In the genomic region with DNA sequence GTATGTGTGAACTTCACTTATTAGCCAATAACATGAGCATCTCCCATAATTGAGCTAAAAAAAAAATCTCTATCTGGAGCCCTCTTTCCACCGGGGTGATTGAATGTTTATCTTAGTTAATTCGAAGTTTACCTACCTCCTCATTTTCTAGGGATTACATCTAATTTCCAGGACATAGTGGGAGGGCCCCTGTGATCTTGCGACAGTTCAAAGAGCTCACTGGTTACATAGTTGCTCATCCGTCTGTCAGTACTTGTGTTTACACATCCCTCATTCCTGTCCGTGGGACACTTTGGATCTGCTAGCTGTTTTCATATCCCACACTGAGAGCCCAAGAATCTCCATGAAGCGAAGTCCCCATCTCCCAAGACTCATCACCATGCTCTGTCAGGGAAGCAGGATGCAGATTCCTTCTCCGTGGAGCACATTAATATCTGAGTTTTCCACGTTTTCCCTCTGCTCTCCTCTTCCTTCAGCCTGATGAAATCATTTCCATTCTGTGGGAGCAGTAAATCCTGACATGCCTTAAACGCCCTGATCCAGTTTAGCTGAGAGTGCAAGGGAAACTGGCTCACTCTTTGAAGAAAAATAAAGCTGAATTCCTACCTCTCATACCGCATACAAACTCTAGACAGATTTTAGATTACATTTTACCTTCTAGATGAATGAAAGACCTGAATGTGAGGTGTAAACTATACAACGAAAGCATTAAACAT, we compare ENCODE assay signal across 4 cellular contexts.
A peak's percentile ranks its signal among the peaks of the same experiment; 100 is the strongest.
TF ChIP-seq lines count a peak whose summit lies in the region.

No MANE protein-coding gene starts in this region.

TF ChIP-seq in IMR-90, 13 proteins besides CTCF, POLR2A, EP300 and RAD21:
- TF ChIP-seq MAFK (IDR thresholded peaks at IDR 0.05; ENCODE audit: low read depth, low read length): no peak
- TF ChIP-seq, protein P1, sequence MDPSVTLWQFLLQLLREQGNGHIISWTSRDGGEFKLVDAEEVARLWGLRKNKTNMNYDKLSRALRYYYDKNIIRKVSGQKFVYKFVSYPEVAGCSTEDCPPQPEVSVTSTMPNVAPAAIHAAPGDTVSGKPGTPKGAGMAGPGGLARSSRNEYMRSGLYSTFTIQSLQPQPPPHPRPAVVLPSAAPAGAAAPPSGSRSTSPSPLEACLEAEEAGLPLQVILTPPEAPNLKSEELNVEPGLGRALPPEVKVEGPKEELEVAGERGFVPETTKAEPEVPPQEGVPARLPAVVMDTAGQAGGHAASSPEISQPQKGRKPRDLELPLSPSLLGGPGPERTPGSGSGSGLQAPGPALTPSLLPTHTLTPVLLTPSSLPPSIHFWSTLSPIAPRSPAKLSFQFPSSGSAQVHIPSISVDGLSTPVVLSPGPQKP (IDR thresholded peaks at IDR 0.05; ENCODE audit: borderline replicate concordance, low read depth, low read length): no peak
- TF ChIP-seq RFX5 (IDR thresholded peaks at IDR 0.05; ENCODE audit: low read depth, low read length): no peak
- TF ChIP-seq FOS (IDR thresholded peaks at IDR 0.05; ENCODE audit: low read depth, low read length): no peak
- TF ChIP-seq BHLHE40 (IDR thresholded peaks at IDR 0.05; ENCODE audit: low read depth, low read length): no peak
- TF ChIP-seq, protein P2, sequence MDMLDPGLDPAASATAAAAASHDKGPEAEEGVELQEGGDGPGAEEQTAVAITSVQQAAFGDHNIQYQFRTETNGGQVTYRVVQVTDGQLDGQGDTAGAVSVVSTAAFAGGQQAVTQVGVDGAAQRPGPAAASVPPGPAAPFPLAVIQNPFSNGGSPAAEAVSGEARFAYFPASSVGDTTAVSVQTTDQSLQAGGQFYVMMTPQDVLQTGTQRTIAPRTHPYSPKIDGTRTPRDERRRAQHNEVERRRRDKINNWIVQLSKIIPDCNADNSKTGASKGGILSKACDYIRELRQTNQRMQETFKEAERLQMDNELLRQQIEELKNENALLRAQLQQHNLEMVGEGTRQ (IDR thresholded peaks at IDR 0.05; ENCODE audit: low read depth, low read length): no peak
- no peak for TF ChIP-seq MAZ (IDR thresholded peaks at IDR 0.05; ENCODE audit: borderline replicate concordance, low read depth, low read length)
- TF ChIP-seq SMC3 (IDR thresholded peaks at IDR 0.05; ENCODE audit: low read depth, low read length): no peak

TF ChIP-seq in H1, 55 proteins besides CTCF, POLR2A, EP300 and RAD21:
- TF ChIP-seq KDM5A (IDR thresholded peaks at IDR 0.05; ENCODE audit: low read length): no peak
- no peak for TF ChIP-seq SRF (IDR thresholded peaks at IDR 0.05; ENCODE audit: low read depth, low read length)
- TF ChIP-seq YY1 (IDR thresholded peaks at IDR 0.05; ENCODE audit: low read depth, low read length): no peak
- TF ChIP-seq TAF7 (optimal IDR thresholded peaks at IDR 0.05; ENCODE audit: borderline replicate concordance, low read depth, low read length): no peak
- TF ChIP-seq ZNF274 (IDR thresholded peaks at IDR 0.05; ENCODE audit: borderline replicate concordance, extremely low read depth, low read length): no peak
- no peak for TF ChIP-seq SAP30 (IDR thresholded peaks at IDR 0.05; ENCODE audit: insufficient read depth, insufficient replicate concordance, low read length)
- TF ChIP-seq BACH1 (IDR thresholded peaks at IDR 0.05; ENCODE audit: low read length): no peak
- no peak for TF ChIP-seq EGR1 (IDR thresholded peaks at IDR 0.05; ENCODE audit: borderline replicate concordance, low read depth, low read length)
- no peak for TF ChIP-seq RNF2 (IDR thresholded peaks at IDR 0.05; ENCODE audit: borderline replicate concordance, low read depth, low read length, missing control alignments, poor library complexity, severe bottlenecking)
- no peak for TF ChIP-seq SIX5 (IDR thresholded peaks at IDR 0.05; ENCODE audit: low read depth, low read length)
- TF ChIP-seq CTBP2 (IDR thresholded peaks at IDR 0.05; ENCODE audit: borderline replicate concordance, insufficient read depth, insufficient read length, low read length): no peak
- no peak for TF ChIP-seq TAF1 (IDR thresholded peaks at IDR 0.05; ENCODE audit: low read depth, low read length)
- no peak for TF ChIP-seq JUN (IDR thresholded peaks at IDR 0.05; ENCODE audit: low read depth, low read length)
- TF ChIP-seq TEAD4 (IDR thresholded peaks at IDR 0.05; ENCODE audit: low read depth, low read length): no peak
- TF ChIP-seq CBX8 (IDR thresholded peaks at IDR 0.05; ENCODE audit: borderline replicate concordance, low read depth, low read length): no peak
- TF ChIP-seq JUND (IDR thresholded peaks at IDR 0.05; ENCODE audit: low read length): no peak
- TF ChIP-seq KDM1A (IDR thresholded peaks at IDR 0.05; ENCODE audit: borderline replicate concordance, low read length): no peak

TF ChIP-seq in HepG2, 621 proteins besides CTCF, POLR2A, EP300 and RAD21 (continues in another document):
- TF ChIP-seq ZNF709 (CRISPR knock-in tag; IDR thresholded peaks at IDR 0.05): no peak
- TF ChIP-seq, protein P3, sequence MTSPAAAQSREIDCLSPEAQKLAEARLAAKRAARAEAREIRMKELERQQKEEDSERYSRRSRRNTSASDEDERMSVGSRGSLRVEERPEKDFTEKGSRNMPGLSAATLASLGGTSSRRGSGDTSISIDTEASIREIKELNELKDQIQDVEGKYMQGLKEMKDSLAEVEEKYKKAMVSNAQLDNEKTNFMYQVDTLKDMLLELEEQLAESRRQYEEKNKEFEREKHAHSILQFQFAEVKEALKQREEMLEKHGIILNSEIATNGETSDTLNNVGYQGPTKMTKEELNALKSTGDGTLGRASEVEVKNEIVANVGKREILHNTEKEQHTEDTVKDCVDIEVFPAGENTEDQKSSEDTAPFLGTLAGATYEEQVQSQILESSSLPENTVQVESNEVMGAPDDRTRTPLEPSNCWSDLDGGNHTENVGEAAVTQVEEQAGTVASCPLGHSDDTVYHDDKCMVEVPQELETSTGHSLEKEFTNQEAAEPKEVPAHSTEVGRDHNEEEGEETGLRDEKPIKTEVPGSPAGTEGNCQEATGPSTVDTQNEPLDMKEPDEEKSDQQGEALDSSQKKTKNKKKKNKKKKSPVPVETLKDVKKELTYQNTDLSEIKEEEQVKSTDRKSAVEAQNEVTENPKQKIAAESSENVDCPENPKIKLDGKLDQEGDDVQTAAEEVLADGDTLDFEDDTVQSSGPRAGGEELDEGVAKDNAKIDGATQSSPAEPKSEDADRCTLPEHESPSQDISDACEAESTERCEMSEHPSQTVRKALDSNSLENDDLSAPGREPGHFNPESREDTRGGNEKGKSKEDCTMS (CRISPR knock-in tag; conservative IDR thresholded peaks at IDR 0.05): no peak
- no peak for TF ChIP-seq AGO2 (optimal IDR thresholded peaks at IDR 0.05; ENCODE audit: low read depth, low read length)
- no peak for TF ChIP-seq KLF9 (CRISPR knock-in tag; IDR thresholded peaks at IDR 0.05; ENCODE audit: low read depth)
- TF ChIP-seq CREM (IDR thresholded peaks at IDR 0.05): peak; percentile 65
- no peak for TF ChIP-seq CREM (CRISPR knock-in tag; IDR thresholded peaks at IDR 0.05)
- TF ChIP-seq SNAI1 (CRISPR knock-in tag; IDR thresholded peaks at IDR 0.05; ENCODE audit: borderline replicate concordance): no peak
- peak; percentile 52; the same call in 1 of the 2 replicates for TF ChIP-seq PHF21A (CRISPR knock-in tag; IDR thresholded peaks at IDR 0.05)
- TF ChIP-seq, protein P4, sequence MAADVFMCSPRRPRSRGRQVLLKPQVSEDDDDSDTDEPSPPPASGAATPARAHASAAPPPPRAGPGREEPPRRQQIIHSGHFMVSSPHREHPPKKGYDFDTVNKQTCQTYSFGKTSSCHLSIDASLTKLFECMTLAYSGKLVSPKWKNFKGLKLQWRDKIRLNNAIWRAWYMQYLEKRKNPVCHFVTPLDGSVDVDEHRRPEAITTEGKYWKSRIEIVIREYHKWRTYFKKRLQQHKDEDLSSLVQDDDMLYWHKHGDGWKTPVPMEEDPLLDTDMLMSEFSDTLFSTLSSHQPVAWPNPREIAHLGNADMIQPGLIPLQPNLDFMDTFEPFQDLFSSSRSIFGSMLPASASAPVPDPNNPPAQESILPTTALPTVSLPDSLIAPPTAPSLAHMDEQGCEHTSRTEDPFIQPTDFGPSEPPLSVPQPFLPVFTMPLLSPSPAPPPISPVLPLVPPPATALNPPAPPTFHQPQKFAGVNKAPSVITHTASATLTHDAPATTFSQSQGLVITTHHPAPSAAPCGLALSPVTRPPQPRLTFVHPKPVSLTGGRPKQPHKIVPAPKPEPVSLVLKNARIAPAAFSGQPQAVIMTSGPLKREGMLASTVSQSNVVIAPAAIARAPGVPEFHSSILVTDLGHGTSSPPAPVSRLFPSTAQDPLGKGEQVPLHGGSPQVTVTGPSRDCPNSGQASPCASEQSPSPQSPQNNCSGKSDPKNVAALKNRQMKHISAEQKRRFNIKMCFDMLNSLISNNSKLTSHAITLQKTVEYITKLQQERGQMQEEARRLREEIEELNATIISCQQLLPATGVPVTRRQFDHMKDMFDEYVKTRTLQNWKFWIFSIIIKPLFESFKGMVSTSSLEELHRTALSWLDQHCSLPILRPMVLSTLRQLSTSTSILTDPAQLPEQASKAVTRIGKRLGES (CRISPR knock-in tag; IDR thresholded peaks at IDR 0.05; ENCODE audit: borderline replicate concordance): no peak
- TF ChIP-seq, protein P5, sequence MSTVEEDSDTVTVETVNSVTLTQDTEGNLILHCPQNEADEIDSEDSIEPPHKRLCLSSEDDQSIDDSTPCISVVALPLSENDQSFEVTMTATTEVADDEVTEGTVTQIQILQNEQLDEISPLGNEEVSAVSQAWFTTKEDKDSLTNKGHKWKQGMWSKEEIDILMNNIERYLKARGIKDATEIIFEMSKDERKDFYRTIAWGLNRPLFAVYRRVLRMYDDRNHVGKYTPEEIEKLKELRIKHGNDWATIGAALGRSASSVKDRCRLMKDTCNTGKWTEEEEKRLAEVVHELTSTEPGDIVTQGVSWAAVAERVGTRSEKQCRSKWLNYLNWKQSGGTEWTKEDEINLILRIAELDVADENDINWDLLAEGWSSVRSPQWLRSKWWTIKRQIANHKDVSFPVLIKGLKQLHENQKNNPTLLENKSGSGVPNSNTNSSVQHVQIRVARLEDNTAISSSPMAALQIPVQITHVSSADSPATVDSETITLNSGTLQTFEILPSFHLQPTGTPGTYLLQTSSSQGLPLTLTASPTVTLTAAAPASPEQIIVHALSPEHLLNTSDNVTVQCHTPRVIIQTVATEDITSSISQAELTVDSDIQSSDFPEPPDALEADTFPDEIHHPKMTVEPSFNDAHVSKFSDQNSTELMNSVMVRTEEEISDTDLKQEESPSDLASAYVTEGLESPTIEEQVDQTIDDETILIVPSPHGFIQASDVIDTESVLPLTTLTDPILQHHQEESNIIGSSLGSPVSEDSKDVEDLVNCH (CRISPR knock-in tag; IDR thresholded peaks at IDR 0.05): no peak
- no peak for TF ChIP-seq SALL2 (CRISPR knock-in tag; IDR thresholded peaks at IDR 0.05)
- no peak for TF ChIP-seq KMT2A (CRISPR knock-in tag; IDR thresholded peaks at IDR 0.05)

TF ChIP-seq in SK-N-SH treated with all-trans-retinoic acid at 6 μM for 48 hours, 23 proteins besides CTCF, POLR2A, EP300 and RAD21 (continues in another document):
- TF ChIP-seq, protein P6, sequence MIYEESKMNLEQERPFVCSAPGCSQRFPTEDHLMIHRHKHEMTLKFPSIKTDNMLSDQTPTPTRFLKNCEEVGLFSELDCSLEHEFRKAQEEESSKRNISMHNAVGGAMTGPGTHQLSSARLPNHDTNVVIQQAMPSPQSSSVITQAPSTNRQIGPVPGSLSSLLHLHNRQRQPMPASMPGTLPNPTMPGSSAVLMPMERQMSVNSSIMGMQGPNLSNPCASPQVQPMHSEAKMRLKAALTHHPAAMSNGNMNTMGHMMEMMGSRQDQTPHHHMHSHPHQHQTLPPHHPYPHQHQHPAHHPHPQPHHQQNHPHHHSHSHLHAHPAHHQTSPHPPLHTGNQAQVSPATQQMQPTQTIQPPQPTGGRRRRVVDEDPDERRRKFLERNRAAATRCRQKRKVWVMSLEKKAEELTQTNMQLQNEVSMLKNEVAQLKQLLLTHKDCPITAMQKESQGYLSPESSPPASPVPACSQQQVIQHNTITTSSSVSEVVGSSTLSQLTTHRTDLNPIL (CRISPR knock-in tag; IDR thresholded peaks at IDR 0.05; ENCODE audit: low read depth): no peak
- no peak for TF ChIP-seq ZFP3 (CRISPR knock-in tag; IDR thresholded peaks at IDR 0.05)
- TF ChIP-seq ARNTL (CRISPR knock-in tag; IDR thresholded peaks at IDR 0.05; ENCODE audit: borderline replicate concordance, low read depth): no peak
- no peak for TF ChIP-seq ESRRG (CRISPR knock-in tag; IDR thresholded peaks at IDR 0.05)
- TF ChIP-seq OSR1 (CRISPR knock-in tag; IDR thresholded peaks at IDR 0.05): no peak
- TF ChIP-seq CSDC2 (CRISPR knock-in tag; IDR thresholded peaks at IDR 0.05): no peak
- no peak for TF ChIP-seq TOX (CRISPR knock-in tag; IDR thresholded peaks at IDR 0.05; ENCODE audit: borderline replicate concordance)
- no peak for TF ChIP-seq BACH2 (CRISPR knock-in tag; IDR thresholded peaks at IDR 0.05; ENCODE audit: borderline replicate concordance)
- TF ChIP-seq ZC3H10 (CRISPR knock-in tag; IDR thresholded peaks at IDR 0.05): no peak
- TF ChIP-seq GLIS3 (CRISPR knock-in tag; IDR thresholded peaks at IDR 0.05): no peak
- no peak for TF ChIP-seq ZFP30 (CRISPR knock-in tag; IDR thresholded peaks at IDR 0.05)
- no peak for TF ChIP-seq TCF4 (CRISPR knock-in tag; IDR thresholded peaks at IDR 0.05; ENCODE audit: borderline replicate concordance)
- TF ChIP-seq ZNF565 (CRISPR knock-in tag; conservative IDR thresholded peaks at IDR 0.05; ENCODE audit: low read depth): no peak
- no peak for TF ChIP-seq SNAI2 (CRISPR knock-in tag; IDR thresholded peaks at IDR 0.05)
- TF ChIP-seq, protein P7, sequence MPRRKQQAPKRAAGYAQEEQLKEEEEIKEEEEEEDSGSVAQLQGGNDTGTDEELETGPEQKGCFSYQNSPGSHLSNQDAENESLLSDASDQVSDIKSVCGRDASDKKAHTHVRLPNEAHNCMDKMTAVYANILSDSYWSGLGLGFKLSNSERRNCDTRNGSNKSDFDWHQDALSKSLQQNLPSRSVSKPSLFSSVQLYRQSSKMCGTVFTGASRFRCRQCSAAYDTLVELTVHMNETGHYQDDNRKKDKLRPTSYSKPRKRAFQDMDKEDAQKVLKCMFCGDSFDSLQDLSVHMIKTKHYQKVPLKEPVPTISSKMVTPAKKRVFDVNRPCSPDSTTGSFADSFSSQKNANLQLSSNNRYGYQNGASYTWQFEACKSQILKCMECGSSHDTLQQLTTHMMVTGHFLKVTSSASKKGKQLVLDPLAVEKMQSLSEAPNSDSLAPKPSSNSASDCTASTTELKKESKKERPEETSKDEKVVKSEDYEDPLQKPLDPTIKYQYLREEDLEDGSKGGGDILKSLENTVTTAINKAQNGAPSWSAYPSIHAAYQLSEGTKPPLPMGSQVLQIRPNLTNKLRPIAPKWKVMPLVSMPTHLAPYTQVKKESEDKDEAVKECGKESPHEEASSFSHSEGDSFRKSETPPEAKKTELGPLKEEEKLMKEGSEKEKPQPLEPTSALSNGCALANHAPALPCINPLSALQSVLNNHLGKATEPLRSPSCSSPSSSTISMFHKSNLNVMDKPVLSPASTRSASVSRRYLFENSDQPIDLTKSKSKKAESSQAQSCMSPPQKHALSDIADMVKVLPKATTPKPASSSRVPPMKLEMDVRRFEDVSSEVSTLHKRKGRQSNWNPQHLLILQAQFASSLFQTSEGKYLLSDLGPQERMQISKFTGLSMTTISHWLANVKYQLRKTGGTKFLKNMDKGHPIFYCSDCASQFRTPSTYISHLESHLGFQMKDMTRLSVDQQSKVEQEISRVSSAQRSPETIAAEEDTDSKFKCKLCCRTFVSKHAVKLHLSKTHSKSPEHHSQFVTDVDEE (CRISPR knock-in tag; IDR thresholded peaks at IDR 0.05): no peak
- TF ChIP-seq ISL1 (CRISPR knock-in tag; IDR thresholded peaks at IDR 0.05): no peak
- no peak for TF ChIP-seq PPARA (CRISPR knock-in tag; IDR thresholded peaks at IDR 0.05; ENCODE audit: borderline replicate concordance)
- TF ChIP-seq, protein P8, sequence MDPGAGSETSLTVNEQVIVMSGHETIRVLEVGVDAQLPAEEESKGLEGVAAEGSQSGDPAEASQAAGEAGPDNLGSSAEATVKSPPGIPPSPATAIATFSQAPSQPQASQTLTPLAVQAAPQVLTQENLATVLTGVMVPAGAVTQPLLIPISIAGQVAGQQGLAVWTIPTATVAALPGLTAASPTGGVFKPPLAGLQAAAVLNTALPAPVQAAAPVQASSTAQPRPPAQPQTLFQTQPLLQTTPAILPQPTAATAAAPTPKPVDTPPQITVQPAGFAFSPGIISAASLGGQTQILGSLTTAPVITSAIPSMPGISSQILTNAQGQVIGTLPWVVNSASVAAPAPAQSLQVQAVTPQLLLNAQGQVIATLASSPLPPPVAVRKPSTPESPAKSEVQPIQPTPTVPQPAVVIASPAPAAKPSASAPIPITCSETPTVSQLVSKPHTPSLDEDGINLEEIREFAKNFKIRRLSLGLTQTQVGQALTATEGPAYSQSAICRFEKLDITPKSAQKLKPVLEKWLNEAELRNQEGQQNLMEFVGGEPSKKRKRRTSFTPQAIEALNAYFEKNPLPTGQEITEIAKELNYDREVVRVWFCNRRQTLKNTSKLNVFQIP (CRISPR knock-in tag; IDR thresholded peaks at IDR 0.05; ENCODE audit: borderline replicate concordance, low read depth): no peak
